20 cellular contexts compared by ENCODE assay signal in the genomic region with DNA sequence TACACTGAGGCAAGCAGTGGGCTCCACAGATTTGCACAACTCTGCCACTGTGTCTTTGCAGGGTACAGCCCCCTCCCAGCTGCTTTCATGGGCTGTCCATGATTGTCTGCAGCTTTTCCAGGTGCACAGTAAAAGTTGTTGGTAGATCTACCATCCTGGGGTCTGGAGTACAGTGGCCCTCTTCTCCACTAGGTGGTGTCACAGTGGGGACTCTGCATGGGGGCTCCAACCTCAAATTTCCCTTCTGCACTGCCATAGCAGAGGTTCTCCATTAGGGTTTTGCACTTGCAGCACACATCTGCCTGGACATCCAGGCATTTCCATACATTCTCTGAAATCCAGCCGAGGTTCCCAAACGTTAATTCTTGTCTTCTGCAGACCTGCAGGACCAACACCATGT.
"Had no signal": no experiment of that assay in that cellular context is flagged by ENCODE, and none has a peak within 500 bp of the region (broad histone marks: within the 10 kb centered on the region; RNA-seq: fewer than 3 reads in every experiment).

No MANE protein-coding gene starts in this region.

- H3K27me3 ChIP-seq: ascending aorta, tibial artery had no signal

- H3K27ac Mint-ChIP-seq: activated naive CD4-positive, alpha-beta T cell treated with anti-CD3 and anti-CD28 coated beads, Interleukin-2, amount 50 U/mL, for 24 hours; mesothelial cell of epicardium; nephron had no signal

- H3K36me3 Mint-ChIP-seq: activated naive CD4-positive, alpha-beta T cell treated with anti-CD3 and anti-CD28 coated beads, Interleukin-2, amount 50 U/mL, for 24 hours; mesothelial cell of epicardium had no signal

- DNase-seq: activated CD4-positive, alpha-beta T cell treated with anti-CD3 and anti-CD28 coated beads, Interleukin-2, amount 50 U/mL, for 48 hours; activated gamma-delta T cell; erythroblast; hypothalamus; psoas muscle; right cardiac atrium; stimulated activated CD4-positive, alpha-beta T cell treated with anti-CD3 and anti-CD28 coated beads, Interleukin-2, amount 100 ng/mL, for 24 hours; stimulated activated naive CD8-positive, alpha-beta T cell treated with anti-CD3 and anti-CD28 coated beads, Interleukin-15, Interleukin-2, amounts not matched to agents 100 U/mL and 50 U/mL, for 24 hours; substantia nigra; T1000; tibial artery; uterus had no signal

- H3K36me3 ChIP-seq: ascending aorta, tibial artery, uterus had no signal

- ATAC-seq: left lobe of liver; psoas muscle; right cardiac atrium; stimulated activated naive CD8-positive, alpha-beta T cell treated with anti-CD3 and anti-CD28 coated beads, Interleukin-15, Interleukin-2, amounts not matched to agents 100 U/mL and 50 U/mL, for 24 hours had no signal

- H3K27ac ChIP-seq: ascending aorta, coronary artery, psoas muscle, tibial artery, uterus had no signal

- H3K4me3 ChIP-seq: ascending aorta, coronary artery, lung, psoas muscle, tibial artery, uterus had no signal

- H3K9me3 ChIP-seq: ascending aorta, psoas muscle, tibial artery, uterus had no signal

- H3K4me3 Mint-ChIP-seq: activated naive CD4-positive, alpha-beta T cell treated with anti-CD3 and anti-CD28 coated beads, Interleukin-2, amount 50 U/mL, for 24 hours; central memory CD8-positive, alpha-beta T cell; mesothelial cell of epicardium; nephron had no signal

- H3K4me1 Mint-ChIP-seq: activated naive CD4-positive, alpha-beta T cell treated with anti-CD3 and anti-CD28 coated beads, Interleukin-2, amount 50 U/mL, for 24 hours; central memory CD8-positive, alpha-beta T cell had no signal

- H3K9me3 Mint-ChIP-seq: activated naive CD4-positive, alpha-beta T cell treated with anti-CD3 and anti-CD28 coated beads, Interleukin-2, amount 50 U/mL, for 24 hours had no signal

- H3K27me3 Mint-ChIP-seq: activated naive CD4-positive, alpha-beta T cell treated with anti-CD3 and anti-CD28 coated beads, Interleukin-2, amount 50 U/mL, for 24 hours; central memory CD8-positive, alpha-beta T cell had no signal
